ENCODE assay signal across 15 cellular contexts in the genomic region with DNA sequence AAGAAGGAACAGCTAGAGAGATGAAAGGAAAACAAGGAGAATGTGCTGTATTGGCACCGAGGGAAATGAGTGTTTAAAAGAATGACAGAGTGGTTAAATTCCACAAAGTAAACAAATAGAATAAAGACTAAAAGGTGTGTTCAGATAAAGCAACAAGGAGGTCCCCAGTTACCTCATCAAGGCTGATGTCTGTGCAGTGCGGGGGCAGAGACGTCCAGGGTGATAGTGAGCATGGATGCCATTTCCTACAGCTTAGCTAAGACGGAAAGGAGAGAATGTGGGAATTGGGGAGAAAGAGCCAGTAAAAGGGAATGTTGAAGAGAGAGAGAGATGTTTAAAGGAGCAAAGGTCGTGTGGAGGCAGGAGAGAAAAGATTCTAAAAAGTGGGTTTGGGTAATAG. TPM values are rescaled to one million over a fixed set of nuclear protein-coding genes. Genes with fewer than 3 reads are reported as not detected.
DNase-seq lines count a peak whose midpoint lies in the region; ATAC-seq and TF ChIP-seq lines count a peak whose summit lies in the region.
"Had no signal": no experiment of that assay in that cellular context is flagged by ENCODE, and none has a peak within 500 bp of the region (broad histone marks: within the 10 kb centered on the region; RNA-seq: fewer than 3 reads in every experiment).

No MANE protein-coding gene starts in this region.

- WGBS in gastroesophageal sphincter (ENCODE audit: low coverage in 1 of 2), 2 donors, result 45 to 46% methylated on average over 5 of the region's 5 CpGs
- 34 to 35% methylated on average over 5 of the region's 5 CpGs for WGBS in aorta, 2 donors

- peaks cover 15 to 71% of the 10 kb centered on the region in 2 donors for H3K4me1 ChIP-seq in ascending aorta
- H3K4me1 ChIP-seq in gastroesophageal sphincter, result peaks cover 11 to 98% (median 13%) of the 10 kb centered on the region in 3 donors
- H3K4me1 ChIP-seq in stomach smooth muscle (ENCODE audit: control insufficient read depth, insufficient read depth, low read length), result peaks cover 54% of the 10 kb centered on the region
- peaks cover 10 to 13% of the 10 kb centered on the region in 2 donors for H3K4me1 ChIP-seq in aorta (ENCODE audit: control insufficient read depth in 1 of 2, insufficient read depth in 2 of 2, low read length in 2 of 2)
- H3K4me1 ChIP-seq in lower lobe of right lung, result no peaks in the 10 kb centered on the region
- H3K4me1 ChIP-seq: BE2C had no signal

- peak overlapping the region in 1 of 2 donors; percentile 24 for H3K4me3 ChIP-seq in ascending aorta
- H3K4me3 ChIP-seq in gastroesophageal sphincter, result no peak overlapping the region
- peak overlapping the region in 1 of 2 donors; percentile 8 for H3K4me3 ChIP-seq in stomach smooth muscle (ENCODE audit: low read length in 2 of 2)
- no peak overlapping the region for H3K4me3 ChIP-seq in aorta (ENCODE audit: low read length in 2 of 2)
- H3K4me3 ChIP-seq in lower lobe of right lung, result no peak overlapping the region
- H3K4me3 ChIP-seq: GM12878, GM23248 had no signal

- H3K9me3 ChIP-seq in ascending aorta, result no peaks in the 10 kb centered on the region
- H3K9me3 ChIP-seq in gastroesophageal sphincter, result no peaks in the 10 kb centered on the region
- no peaks in the 10 kb centered on the region for H3K9me3 ChIP-seq in stomach smooth muscle (ENCODE audit: control insufficient read depth in 2 of 2, low read length in 2 of 2)
- no peaks in the 10 kb centered on the region for H3K9me3 ChIP-seq in aorta (ENCODE audit: control insufficient read depth, low read length)
- no peaks in the 10 kb centered on the region for H3K9me3 ChIP-seq in lower lobe of right lung
- H3K9me3 ChIP-seq: BE2C had no signal

- H3K9ac ChIP-seq in stomach smooth muscle (ENCODE audit: low read length in 2 of 2), result no peak overlapping the region
- H3K9ac ChIP-seq: GM23248 had no signal

- no peak for TF ChIP-seq EP300 in gastroesophageal sphincter (IDR thresholded peaks at IDR 0.05)

- TF ChIP-seq POLR2A in gastroesophageal sphincter (IDR thresholded peaks at IDR 0.05), result no peak

- TF ChIP-seq CTCF in ascending aorta (IDR thresholded peaks at IDR 0.05) (no peak), gastroesophageal sphincter (IDR thresholded peaks at IDR 0.05) (no peak), lower lobe of right lung (IDR thresholded peaks at IDR 0.05) (no peak)

- H3K36me3 ChIP-seq in ascending aorta, result peaks cover 25 to 71% of the 10 kb centered on the region in 2 donors
- H3K36me3 ChIP-seq in gastroesophageal sphincter, result peaks cover 3 to 59% of the 10 kb centered on the region in 2 donors
- H3K36me3 ChIP-seq in stomach smooth muscle (ENCODE audit: control insufficient read depth in 2 of 2, insufficient read depth in 2 of 2, low read length in 2 of 2), result peaks cover 32 to 42% of the 10 kb centered on the region in 2 donors
- peaks cover 0 to 6% of the 10 kb centered on the region in 2 donors for H3K36me3 ChIP-seq in aorta (ENCODE audit: control insufficient read depth in 1 of 2, insufficient read depth in 2 of 2, low read length in 1 of 2)
- no peaks in the 10 kb centered on the region for H3K36me3 ChIP-seq in lower lobe of right lung
- H3K36me3 ChIP-seq: BE2C had no signal

- H3K27me3 ChIP-seq in ascending aorta (no peaks in the 10 kb centered on the region), gastroesophageal sphincter (no peaks in the 10 kb centered on the region), stomach smooth muscle (ENCODE audit: control insufficient read depth in 1 of 2, insufficient read depth in 2 of 2, low read length in 2 of 2) (no peaks in the 10 kb centered on the region), aorta (ENCODE audit: control insufficient read depth in 1 of 2, insufficient read depth in 2 of 2, low read length in 1 of 2) (no peaks in the 10 kb centered on the region), lower lobe of right lung (ENCODE audit: low read depth) (no peaks in the 10 kb centered on the region)
- H3K27me3 ChIP-seq: BE2C had no signal

- ATAC-seq in gastroesophageal sphincter (no peak), aorta (ENCODE audit: low FRiP score) (no peak), lower lobe of right lung (no peak)
- ATAC-seq: GM12878, HCT116, HepG2 had no signal

- H3K27ac ChIP-seq in ascending aorta (peak overlapping the region; percentile 72 to 94), gastroesophageal sphincter (peak overlapping the region; percentile 10 to 92 (median 67)), stomach smooth muscle (ENCODE audit: low read length) (peak overlapping the region; percentile 69), aorta (ENCODE audit: low read depth in 1 of 2, low read length in 2 of 2) (peak overlapping the region; percentile 21 to 94), lower lobe of right lung (no peak overlapping the region)
- H3K27ac ChIP-seq: C4-2B, GM23248 had no signal

- intact Hi-C loops in ascending aorta (cut with DNase I) (no loop called here), aorta (cut with DNase I) (no loop called here), lower lobe of right lung (cut with DNase I) (no loop called here)

- no peak for DNase-seq in ascending aorta (ENCODE audit: low spot score in 2 of 2)
- no peak for DNase-seq in aorta
- no peak for DNase-seq in NCI-H2171 treated with DMSO at 0.1 percent for 48 hours (lab: John Stamatoyannopoulos, UW)
- no peak for DNase-seq in lower lobe of right lung
- DNase-seq in SW480 (ENCODE audit: low spot score), result no peak
- DNase-seq: BE2C; CD4-positive, alpha-beta memory T cell; DMS79; GM23248 had no signal

RNA-seq across cellular contexts. Expression of a gene that starts 15.5 kb away (rescaled TPM):
- total RNA-seq in ascending aorta (316 TPM), gastroesophageal sphincter (1,000 to 10,000 TPM; 1,267 to 1,570 (median 1,475) TPM), aorta (100 to 1,000 TPM; 347 to 469 TPM), lower lobe of right lung (24.2 TPM)
- polyA plus RNA-seq in aorta, result 100 to 1,000 TPM; 368 to 601 TPM
- total RNA-seq: CD4-positive, alpha-beta memory T cell; HepG2 had no signal
- polyA plus RNA-seq: CD4-positive, alpha-beta memory T cell; GM12878; HepG2 had no signal

RNA-seq across cellular contexts. Expression of a gene that starts 24.5 kb away (rescaled TPM):
- total RNA-seq in ascending aorta (7.9 TPM), gastroesophageal sphincter (10 to 100 TPM; 37.8 to 40.9 (median 38.5) TPM), aorta (10 to 100 TPM; 29.2 to 48.8 TPM), lower lobe of right lung (28.5 TPM)
- 10 to 100 TPM; 34.4 to 77.4 TPM for polyA plus RNA-seq in aorta

RNA-seq across cellular contexts. Expression of a gene that starts 42.1 kb away (rescaled TPM):
- total RNA-seq in ascending aorta (62.5 TPM), gastroesophageal sphincter (10 to 100 TPM; 18.9 to 35.8 (median 29.3) TPM), aorta (10 to 100 TPM; 30.6 to 39.9 TPM), lower lobe of right lung (7.8 TPM)
- polyA plus RNA-seq in aorta, result 10 to 100 TPM; 76.1 to 93.1 TPM
- total RNA-seq: GM12878 had no signal

RNA-seq across cellular contexts. Expression of a gene that starts 51.6 kb away (rescaled TPM):
- 106 TPM for total RNA-seq in ascending aorta
- total RNA-seq in gastroesophageal sphincter, result 10 to 100 TPM; 23.0 to 40.0 (median 34.7) TPM
- total RNA-seq in aorta, result 10 to 100 TPM; 28.0 to 43.1 TPM
- polyA plus RNA-seq in aorta, result 10 to 100 TPM; 29.1 to 31.6 TPM
- 73.8 TPM for total RNA-seq in lower lobe of right lung

Comparison
In these comparisons a context has a peak if more than half of its experiments do, and no peak if none do; other contexts are left out.
1. RNA of a gene that starts 15.5 kb away (total RNA-seq): 1,267 to 1,570 TPM in gastroesophageal sphincter, 347 to 469 TPM in aorta and 316 TPM in ascending aorta (single experiment); 24.2 TPM in lower lobe of right lung (single experiment); every median in the first group is over 10 times any median in the second.